ENCODE assay signal across 8 cellular contexts in the genomic region with DNA sequence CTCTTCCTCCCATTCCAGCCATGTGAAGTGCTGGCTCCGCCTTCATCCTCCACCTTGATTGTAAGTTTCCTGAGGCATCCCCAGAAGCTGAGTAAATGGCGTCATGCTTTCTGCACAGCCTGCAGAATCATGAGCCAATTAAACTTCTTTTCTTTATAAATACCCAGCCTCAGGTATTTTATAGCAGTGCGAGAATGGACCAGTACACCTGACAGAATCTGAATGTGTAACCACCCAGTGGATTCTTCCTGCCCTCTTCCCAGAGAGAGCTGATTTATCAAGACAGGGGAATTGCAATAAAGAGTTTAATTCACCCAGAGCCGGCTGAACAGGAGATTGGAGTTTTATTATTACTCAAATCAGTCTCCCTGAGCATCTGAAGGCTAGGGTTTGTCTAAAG.
"Had no signal": no experiment of that assay in that cellular context is flagged by ENCODE, and none has a peak within 500 bp of the region (broad histone marks: within the 10 kb centered on the region; RNA-seq: fewer than 3 reads in every experiment).

No MANE protein-coding gene starts in this region.

- H3K4me2 ChIP-seq: KMS-11 had no signal

- H3K4me3 ChIP-seq: K562 had no signal

- FAIRE-seq: HepG2, HTR-8/SVneo, K562 had no signal

- ATAC-seq: HepG2, K562 had no signal

- DNase-seq: IMR-90, KBM-7, KG1 had no signal

- H3K27ac ChIP-seq: HL-60, KMS-11 had no signal
